8 cellular contexts compared by ENCODE assay signal in genomic region chr2:197498937-197499593, GRCh38. TPM values are rescaled to one million over a fixed set of nuclear protein-coding genes. Genes with fewer than 3 reads are reported as not detected.
DNase-seq lines count a peak whose midpoint lies in the region; ATAC-seq and TF ChIP-seq lines count a peak whose summit lies in the region.

No MANE protein-coding gene starts in this region.

- no peaks in the 10 kb centered on the region for H3K27me3 ChIP-seq in ACC112 (ENCODE audit: insufficient read depth, low read length)
- no peaks in the 10 kb centered on the region for H3K27me3 ChIP-seq in OCI-LY3 (ENCODE audit: low read depth, low read length)
- H3K27me3 ChIP-seq in stomach: no peaks in the 10 kb centered on the region

- peaks cover 34% of the 10 kb centered on the region for H4K20me1 ChIP-seq in OCI-LY3 (ENCODE audit: insufficient read depth, low read length)

- H3K79me2 ChIP-seq in ACC112 (ENCODE audit: control insufficient read depth, insufficient read depth, low read length, unreplicated experiment) (peaks cover 93% of the 10 kb centered on the region), OCI-LY3 (ENCODE audit: low read length) (peaks cover 96% of the 10 kb centered on the region)

- 0% methylated on average over 17 to 46 of the region's 46 CpGs for WGBS in stomach, 5 donors

- intact Hi-C loops in stomach (cut with DNase I; ENCODE audit: low total_unique reads): no loop called here

- H3K36me3 ChIP-seq in ACC112 (ENCODE audit: insufficient read depth, low read length) (peaks cover 47% of the 10 kb centered on the region), OCI-LY3 (replicated peaks; ENCODE audit: low read depth, low read length) (peaks cover 62% of the 10 kb centered on the region), stomach (peaks cover 30 to 55% (median 45%) of the 10 kb centered on the region in 4 donors)

- H3K4me1 Mint-ChIP-seq in nephron progenitor cell: peaks cover 65% of the 10 kb centered on the region

- H3K4me3 ChIP-seq in ACC112 (ENCODE audit: low read depth, low read length) (peak overlapping the region; percentile 99), OCI-LY3 (ENCODE audit: low read length) (peak overlapping the region; percentile 98), foreskin fibroblast (ENCODE audit: low read depth in 1 of 2, low read length in 2 of 2) (peak overlapping the region; percentile 69 to 92), stomach (peak overlapping the region; percentile 66 to 90 (median 81))

- peak overlapping the region; percentile 89 for H3K9ac ChIP-seq in OCI-LY3 (ENCODE audit: low read length)

- H3K27ac ChIP-seq in ACC112 (ENCODE audit: low read depth, low read length) (peak overlapping the region; percentile 73), OCI-LY3 (ENCODE audit: low read length) (peak overlapping the region; percentile 87), stomach (peak overlapping the region; percentile 94 to 100 (median 98))

- TF ChIP-seq EP300 in stomach (IDR thresholded peaks at IDR 0.05): no peak

- peak overlapping the region; percentile 79 for H3K4me2 ChIP-seq in OCI-LY3 (ENCODE audit: low read length)

- H3K4me3 Mint-ChIP-seq in nephron progenitor cell: peak overlapping the region; percentile 92

- H3K9me3 Mint-ChIP-seq in nephron progenitor cell: no peaks in the 10 kb centered on the region

- peak; percentile 24 for ATAC-seq in GM18867 (IDR thresholded peaks at IDR 0.05; ENCODE audit: unreplicated experiment)
- ATAC-seq in HG03108 (IDR thresholded peaks at IDR 0.05; ENCODE audit: unreplicated experiment): peak; percentile 20

- H3K27ac Mint-ChIP-seq in nephron progenitor cell: peak overlapping the region; percentile 100

- H3K4me1 ChIP-seq in ACC112 (ENCODE audit: control insufficient read depth, insufficient read depth, low read length, unreplicated experiment): peaks cover 44% of the 10 kb centered on the region
- peaks cover 31% of the 10 kb centered on the region for H3K4me1 ChIP-seq in OCI-LY3 (ENCODE audit: low read length)
- peaks cover 39 to 64% (median 50%) of the 10 kb centered on the region in 4 donors for H3K4me1 ChIP-seq in stomach

- no peaks in the 10 kb centered on the region for H3K27me3 Mint-ChIP-seq in nephron progenitor cell (ENCODE audit: low read depth, poor library complexity)

- H3K9me3 ChIP-seq in OCI-LY3 (ENCODE audit: insufficient read depth, low read length): no peaks in the 10 kb centered on the region
- H3K9me3 ChIP-seq in stomach: no peaks in the 10 kb centered on the region

- H2AFZ ChIP-seq in ACC112 (ENCODE audit: low read length, unreplicated experiment) (no peak overlapping the region), OCI-LY3 (ENCODE audit: low read depth, low read length) (no peak overlapping the region)

- no peak for TF ChIP-seq CTCF in OCI-LY3 (IDR thresholded peaks at IDR 0.05; ENCODE audit: low read depth, low read length)
- no peak for TF ChIP-seq CTCF in foreskin fibroblast (IDR thresholded peaks at IDR 0.05; ENCODE audit: low read depth, low read length)
- TF ChIP-seq CTCF in nephron progenitor cell (IDR thresholded peaks at IDR 0.05): no peak
- TF ChIP-seq CTCF in stomach (IDR thresholded peaks at IDR 0.05): no peak

- H3K36me3 Mint-ChIP-seq in nephron progenitor cell (ENCODE audit: low read depth): peaks cover 63% of the 10 kb centered on the region

- peak; percentile 30 for DNase-seq in activated gamma-delta T cell (lab: John Stamatoyannopoulos, UW)
- peak; percentile 34 to 70 for DNase-seq in foreskin fibroblast
- peak; percentile 73 for DNase-seq in nephron progenitor cell
- DNase-seq in stomach: peak; percentile 75

- TF ChIP-seq POLR2A in stomach (IDR thresholded peaks at IDR 0.05): no peak

RNA-seq across cellular contexts. Expression of gene HSPD1, which starts 0.6 kb away (rescaled TPM):
- 100 to 1,000 TPM in 2 of 5 donors, 10 to 100 TPM in 3; 79.9 to 218 (median 98.2) TPM for total RNA-seq in stomach
- polyA plus RNA-seq in stomach: 100 to 1,000 TPM; 143 to 174 (median 147) TPM

RNA-seq across cellular contexts. Expression of gene HSPE1, which starts 1.1 kb away (rescaled TPM):
- 100 to 1,000 TPM in 2 of 5 donors, 10 to 100 TPM in 3; 27.4 to 122 (median 74.0) TPM for total RNA-seq in stomach
- polyA plus RNA-seq in stomach: 100 to 1,000 TPM; 171 to 218 (median 214) TPM

RNA-seq across cellular contexts. Expression of gene MOB4, which starts 16.8 kb away (rescaled TPM):
- 10 to 100 TPM in 4 of 5 donors, 1 to 10 TPM in 1; 2.6 to 56.0 (median 33.9) TPM for total RNA-seq in stomach
- polyA plus RNA-seq in stomach: 10 to 100 TPM; 20.9 to 31.5 (median 23.0) TPM

RNA-seq across cellular contexts. Expression of gene COQ10B, which starts 45.7 kb away (rescaled TPM):
- total RNA-seq in stomach: 10 to 100 TPM in 3 of 5 donors, 1 to 10 TPM in 2; 2.9 to 47.7 (median 17.0) TPM
- polyA plus RNA-seq in stomach: 10 to 100 TPM; 11.0 to 30.1 (median 22.9) TPM

Comparison
In these comparisons a context has a peak if more than half of its experiments do, and no peak if none do; other contexts are left out.
1. Peak in every context shown above with its lines: DNase-seq, ATAC-seq, H3K4me3 ChIP-seq and H3K27ac ChIP-seq.